ENCODE assay signal across 1 cellular context in the genomic region with DNA sequence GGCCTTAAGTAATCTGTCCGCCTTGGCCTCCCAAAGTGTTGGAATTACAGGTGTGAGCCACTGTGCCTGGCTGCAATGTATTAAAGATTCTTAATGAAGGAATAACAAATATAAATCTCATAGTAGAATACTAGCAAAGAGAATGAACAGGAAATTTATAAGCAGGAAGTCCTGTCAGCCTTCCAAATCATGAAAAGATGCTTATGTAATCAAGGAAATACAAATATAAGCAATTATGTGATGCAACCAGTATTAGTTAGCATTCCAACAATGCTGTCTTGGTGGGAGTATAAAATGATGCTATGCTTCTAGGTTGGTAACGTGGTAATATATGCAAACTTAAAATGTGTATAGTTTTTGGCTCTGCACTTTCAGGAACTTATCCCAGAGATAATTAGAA.
TF ChIP-seq lines count a peak whose summit lies in the region.

No MANE protein-coding gene starts in this region.

TF ChIP-seq in IMR-90, 13 proteins besides CTCF, POLR2A, EP300 and RAD21:
- no peak for TF ChIP-seq RFX5 (IDR thresholded peaks at IDR 0.05; ENCODE audit: low read depth, low read length)
- TF ChIP-seq, protein P1, sequence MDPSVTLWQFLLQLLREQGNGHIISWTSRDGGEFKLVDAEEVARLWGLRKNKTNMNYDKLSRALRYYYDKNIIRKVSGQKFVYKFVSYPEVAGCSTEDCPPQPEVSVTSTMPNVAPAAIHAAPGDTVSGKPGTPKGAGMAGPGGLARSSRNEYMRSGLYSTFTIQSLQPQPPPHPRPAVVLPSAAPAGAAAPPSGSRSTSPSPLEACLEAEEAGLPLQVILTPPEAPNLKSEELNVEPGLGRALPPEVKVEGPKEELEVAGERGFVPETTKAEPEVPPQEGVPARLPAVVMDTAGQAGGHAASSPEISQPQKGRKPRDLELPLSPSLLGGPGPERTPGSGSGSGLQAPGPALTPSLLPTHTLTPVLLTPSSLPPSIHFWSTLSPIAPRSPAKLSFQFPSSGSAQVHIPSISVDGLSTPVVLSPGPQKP (IDR thresholded peaks at IDR 0.05; ENCODE audit: borderline replicate concordance, low read depth, low read length) = no peak
- TF ChIP-seq MAFK (IDR thresholded peaks at IDR 0.05; ENCODE audit: low read depth, low read length) = no peak
- TF ChIP-seq SMC3 (IDR thresholded peaks at IDR 0.05; ENCODE audit: low read depth, low read length) = no peak
- TF ChIP-seq MAZ (IDR thresholded peaks at IDR 0.05; ENCODE audit: borderline replicate concordance, low read depth, low read length) = no peak
- TF ChIP-seq CEBPB (IDR thresholded peaks at IDR 0.05; ENCODE audit: low read depth, low read length) = peak; percentile 47
- no peak for TF ChIP-seq BHLHE40 (IDR thresholded peaks at IDR 0.05; ENCODE audit: low read depth, low read length)
- TF ChIP-seq, protein P2, sequence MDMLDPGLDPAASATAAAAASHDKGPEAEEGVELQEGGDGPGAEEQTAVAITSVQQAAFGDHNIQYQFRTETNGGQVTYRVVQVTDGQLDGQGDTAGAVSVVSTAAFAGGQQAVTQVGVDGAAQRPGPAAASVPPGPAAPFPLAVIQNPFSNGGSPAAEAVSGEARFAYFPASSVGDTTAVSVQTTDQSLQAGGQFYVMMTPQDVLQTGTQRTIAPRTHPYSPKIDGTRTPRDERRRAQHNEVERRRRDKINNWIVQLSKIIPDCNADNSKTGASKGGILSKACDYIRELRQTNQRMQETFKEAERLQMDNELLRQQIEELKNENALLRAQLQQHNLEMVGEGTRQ (IDR thresholded peaks at IDR 0.05; ENCODE audit: low read depth, low read length) = no peak
- TF ChIP-seq NFE2L2 (IDR thresholded peaks at IDR 0.05; ENCODE audit: low read depth, low read length) = no peak
TF ChIP-seq in IMR-90: peak in this region for 1.
